In genomic region chr6:27157461-27158315, GRCh38 we compare ENCODE assay signal across 8 cellular contexts.
DNase-seq lines count a peak whose midpoint lies in the region; ATAC-seq and TF ChIP-seq lines count a peak whose summit lies in the region.

No MANE protein-coding gene starts in this region.

- H3K27me3 ChIP-seq in BLaER1 treated with 17β-estradiol and CSF1 and Interleukin-3, amounts not matched to agents 10 nM and 100 nM = peaks cover 0 to 6% (median 0%) of the 10 kb centered on the region in 11 experiments; a peak in 5 of 22 replicates

- H3K27ac Mint-ChIP-seq in T-helper 1 cell treated with Interleukin-12 subunit alpha and Interleukin-12 subunit beta and Interleukin-4 antibody, amounts not matched to agents 30 μg/mL and 1 μg/mL, for 36 hours = peak overlapping the region; percentile 79

- H3K9me3 Mint-ChIP-seq in T-helper 1 cell treated with Interleukin-12 subunit alpha and Interleukin-12 subunit beta and Interleukin-4 antibody, amounts not matched to agents 30 μg/mL and 1 μg/mL, for 36 hours = no peaks in the 10 kb centered on the region

- TF ChIP-seq CTCF in LNCaP clone FGC (IDR thresholded peaks at IDR 0.05; ENCODE audit: control insufficient read depth, extremely low read depth, insufficient read depth) = peak; percentile 56

- peak; percentile 52 for ATAC-seq in GM19438 (IDR thresholded peaks at IDR 0.05; ENCODE audit: low read depth, unreplicated experiment)
- no peak for ATAC-seq in HG02981 (IDR thresholded peaks at IDR 0.05; ENCODE audit: unreplicated experiment)

- DNase-seq in LNCaP clone FGC (ENCODE audit: low read depth) (no peak), amniotic stem cell (lab: John Stamatoyannopoulos, UW) (peak; percentile 40), hypothalamus (lab: John Stamatoyannopoulos, UW) (peak in 37 of 51 donors; percentile 3 to 68 (median 29)), skeletal muscle cell (ENCODE audit: low read depth) (no peak)

- peaks cover 16 to 37% (median 30%) of the 10 kb centered on the region in 10 experiments for H3K4me1 ChIP-seq in BLaER1 treated with 17β-estradiol and CSF1 and Interleukin-3, amounts not matched to agents 10 nM and 100 nM

- H4K20me1 ChIP-seq in BLaER1 treated with 17β-estradiol and CSF1 and Interleukin-3, amounts not matched to agents 10 nM and 100 nM = no peaks in the 10 kb centered on the region

- H3K27ac ChIP-seq in BLaER1 treated with 17β-estradiol and CSF1 and Interleukin-3, amounts not matched to agents 10 nM and 100 nM = no peak overlapping the region

- no peaks in the 10 kb centered on the region for H3K36me3 Mint-ChIP-seq in T-helper 1 cell treated with Interleukin-12 subunit alpha and Interleukin-12 subunit beta and Interleukin-4 antibody, amounts not matched to agents 30 μg/mL and 1 μg/mL, for 36 hours (ENCODE audit: low read depth)

- H3K4me3 Mint-ChIP-seq in T-helper 1 cell treated with Interleukin-12 subunit alpha and Interleukin-12 subunit beta and Interleukin-4 antibody, amounts not matched to agents 30 μg/mL and 1 μg/mL, for 36 hours = peak overlapping the region; percentile 76

- no peaks in the 10 kb centered on the region for H3K36me3 ChIP-seq in BLaER1 treated with 17β-estradiol and CSF1 and Interleukin-3, amounts not matched to agents 10 nM and 100 nM

- no peaks in the 10 kb centered on the region; a peak in 1 of 22 replicates for H3K9me3 ChIP-seq in BLaER1 treated with 17β-estradiol and CSF1 and Interleukin-3, amounts not matched to agents 10 nM and 100 nM (replicated peaks in 1 of 11)

- H3K9ac ChIP-seq in BLaER1 treated with 17β-estradiol and CSF1 and Interleukin-3, amounts not matched to agents 10 nM and 100 nM = 0 out of 22 replicates have a peak overlapping the region, but pooled peaks of 2 of the 11 experiments have one; percentile 3 to 37

- H3K4me2 ChIP-seq in BLaER1 treated with 17β-estradiol and CSF1 and Interleukin-3, amounts not matched to agents 10 nM and 100 nM = peak overlapping the region; percentile 47 to 86 (median 69)

- H3K27me3 Mint-ChIP-seq in T-helper 1 cell treated with Interleukin-12 subunit alpha and Interleukin-12 subunit beta and Interleukin-4 antibody, amounts not matched to agents 30 μg/mL and 1 μg/mL, for 36 hours (ENCODE audit: low read depth) = no peaks in the 10 kb centered on the region

- peak overlapping the region; percentile 1 to 42 (median 28); a peak in 13 of 20 replicates for H3K4me3 ChIP-seq in BLaER1 treated with 17β-estradiol and CSF1 and Interleukin-3, amounts not matched to agents 10 nM and 100 nM
- H3K4me3 ChIP-seq in LNCaP clone FGC (ENCODE audit: low read depth, low read length) (peak overlapping the region; percentile 73), skeletal muscle cell (ENCODE audit: low read depth, low read length) (peak overlapping the region; percentile 55)

- H3K4me1 Mint-ChIP-seq in T-helper 1 cell treated with Interleukin-12 subunit alpha and Interleukin-12 subunit beta and Interleukin-4 antibody, amounts not matched to agents 30 μg/mL and 1 μg/mL, for 36 hours (ENCODE audit: low read depth) = peaks cover 43% of the 10 kb centered on the region

Comparison
In these comparisons a context has a peak if more than half of its experiments do, and no peak if none do; other contexts are left out.
1. DNase-seq: peak in amniotic stem cell (single experiment) and hypothalamus (37 of 51); none in LNCaP clone FGC (single experiment) and skeletal muscle cell (single experiment).
2. Peak in every context shown above with its lines, with median percentiles within 50 percentile points of each other: H3K4me3 ChIP-seq.